Comparison of ENCODE assay signal across 8 cellular contexts in genomic region chr2:87466591-87467120, GRCh38.
A peak's percentile ranks its signal among the peaks of the same experiment; 100 is the strongest.
DNase-seq lines count a peak whose midpoint lies in the region; ATAC-seq and TF ChIP-seq lines count a peak whose summit lies in the region.
"Not testable (repeated sequence)": the region's sequence is repeated elsewhere in the genome, so short reads cannot be mapped to it uniquely, and the experiment has no call there.

No MANE protein-coding gene starts in this region.

- not testable (repeated sequence) for H3K27me3 Mint-ChIP-seq in CD4-positive, CD25-positive, alpha-beta regulatory T cell; activated CD4-positive, alpha-beta T cell treated with anti-CD3 and anti-CD28 coated beads, Interleukin-2, amount 10 ng/mL, durations not matched to agents 24 days and 14 days; immature natural killer cell (ENCODE audit: low read depth in 3 of 3)

- H3K36me3 Mint-ChIP-seq in CD4-positive, CD25-positive, alpha-beta regulatory T cell; immature natural killer cell: not testable (repeated sequence)
- H3K36me3 Mint-ChIP-seq in activated CD4-positive, alpha-beta T cell treated with anti-CD3 and anti-CD28 coated beads, Interleukin-2, amount 10 ng/mL, durations not matched to agents 24 days and 14 days (ENCODE audit: low read depth) = peaks cover 24% of the 10 kb centered on the region

- peak; percentile 60 to 74 (median 67) for DNase-seq in CD4-positive, CD25-positive, alpha-beta regulatory T cell
- DNase-seq in activated CD4-positive, alpha-beta T cell treated with anti-CD3 and anti-CD28 coated beads, Interleukin-2, amount 10 ng/mL, durations not matched to agents 24 days and 14 days = peak; percentile 88
- peak; percentile 86 for DNase-seq in activated naive CD4-positive, alpha-beta T cell treated with anti-CD3 and anti-CD28 coated beads, Interleukin-2, amount 50 U/mL, for 16 hours
- peak in 1 of 3 donors; percentile 44 for DNase-seq in immature natural killer cell
- DNase-seq in stimulated activated CD4-positive, alpha-beta T cell treated with anti-CD3 and anti-CD28 coated beads, Interleukin-1b, Interleukin-23, amount 100 ng/mL, for 4 hours (ENCODE audit: low read depth in 2 of 2) = peak; percentile 54 to 55

- TF ChIP-seq EP300 in Ishikawa (IDR thresholded peaks at IDR 0.05; ENCODE audit: borderline replicate concordance) = not testable (repeated sequence)

- H3K36me3 ChIP-seq in CD4-positive, CD25-positive, alpha-beta regulatory T cell (ENCODE audit: control insufficient read depth, insufficient read depth, low read length) = not testable (repeated sequence)

- not testable (repeated sequence) for H3K9me3 Mint-ChIP-seq in CD4-positive, CD25-positive, alpha-beta regulatory T cell; activated CD4-positive, alpha-beta T cell treated with anti-CD3 and anti-CD28 coated beads, Interleukin-2, amount 10 ng/mL, durations not matched to agents 24 days and 14 days; immature natural killer cell

- peaks cover 10 to 49% (median 25%) of the 10 kb centered on the region in 4 donors for H3K4me1 Mint-ChIP-seq in CD4-positive, CD25-positive, alpha-beta regulatory T cell
- H3K4me1 Mint-ChIP-seq in activated CD4-positive, alpha-beta T cell treated with anti-CD3 and anti-CD28 coated beads, Interleukin-2, amount 10 ng/mL, durations not matched to agents 24 days and 14 days = peaks cover 38% of the 10 kb centered on the region
- peaks cover 37% of the 10 kb centered on the region in 2 donors for H3K4me1 Mint-ChIP-seq in immature natural killer cell

- peak overlapping the region; percentile 85 to 94 (median 93) for H3K27ac Mint-ChIP-seq in CD4-positive, CD25-positive, alpha-beta regulatory T cell
- peak overlapping the region; percentile 79 for H3K27ac Mint-ChIP-seq in activated CD4-positive, alpha-beta T cell treated with anti-CD3 and anti-CD28 coated beads, Interleukin-2, amount 10 ng/mL, durations not matched to agents 24 days and 14 days
- peak overlapping the region in 4 of 6 donors; percentile 35 to 89 (median 57) for H3K27ac Mint-ChIP-seq in immature natural killer cell

- peak overlapping the region; percentile 22 to 77 (median 53) for H3K4me3 Mint-ChIP-seq in CD4-positive, CD25-positive, alpha-beta regulatory T cell
- H3K4me3 Mint-ChIP-seq in activated CD4-positive, alpha-beta T cell treated with anti-CD3 and anti-CD28 coated beads, Interleukin-2, amount 10 ng/mL, durations not matched to agents 24 days and 14 days = peak overlapping the region; percentile 45
- peak overlapping the region in 1 of 5 donors; percentile 15 for H3K4me3 Mint-ChIP-seq in immature natural killer cell

- peaks cover 31% of the 10 kb centered on the region for H3K4me1 ChIP-seq in CD4-positive, CD25-positive, alpha-beta regulatory T cell (ENCODE audit: control insufficient read depth, insufficient read depth, low read length, poor library complexity, severe bottlenecking)

- ATAC-seq in CD4-positive, CD25-positive, alpha-beta regulatory T cell (ENCODE audit: low read depth in 2 of 2) = peak; percentile 90 to 91
- peak; percentile 51 for ATAC-seq in GM19035 (IDR thresholded peaks at IDR 0.05; ENCODE audit: unreplicated experiment)
- peak; percentile 58 for ATAC-seq in HG02763 (IDR thresholded peaks at IDR 0.05; ENCODE audit: unreplicated experiment)

- intact Hi-C loops in activated CD4-positive, alpha-beta T cell treated with anti-CD3 and anti-CD28 coated beads, Interleukin-2, amount 10 ng/mL, durations not matched to agents 24 days and 14 days (cut with micrococcal nuclease) = not testable (repeated sequence)

- H3K4me3 ChIP-seq in CD4-positive, CD25-positive, alpha-beta regulatory T cell (ENCODE audit: low read depth, low read length) = not testable (repeated sequence)

- peak overlapping the region; percentile 67 for H3K27ac ChIP-seq in CD4-positive, CD25-positive, alpha-beta regulatory T cell (ENCODE audit: insufficient read depth, low read length, poor library complexity, severe bottlenecking)

- not testable (repeated sequence) for H3K9me3 ChIP-seq in CD4-positive, CD25-positive, alpha-beta regulatory T cell (ENCODE audit: control insufficient read depth in 2 of 2, low read length in 2 of 2)

- TF ChIP-seq RAD21 in Ishikawa (IDR thresholded peaks at IDR 0.05; ENCODE audit: low read depth) = peak; percentile 26

- not testable (repeated sequence) for H3K27me3 ChIP-seq in CD4-positive, CD25-positive, alpha-beta regulatory T cell (ENCODE audit: control insufficient read depth, insufficient read depth, low read length)
